ENCODE assay signal across 8 cellular contexts in genomic region chr6:152642578-152643375, GRCh38. TPM values are rescaled to one million over a fixed set of nuclear protein-coding genes. Genes with fewer than 3 reads are reported as not detected.
DNase-seq lines count a peak whose midpoint lies in the region; ATAC-seq and TF ChIP-seq lines count a peak whose summit lies in the region.
"Had no signal": no experiment of that assay in that cellular context is flagged by ENCODE, and none has a peak within 500 bp of the region (broad histone marks: within the 10 kb centered on the region; RNA-seq: fewer than 3 reads in every experiment).

No MANE protein-coding gene starts in this region.

- DNase-seq in GDM1 (lab: John Stamatoyannopoulos, UW): peak; percentile 25
- DNase-seq in SHP77 (lab: John Stamatoyannopoulos, UW): peak; percentile 13 to 48
- peak in 9 of 10 donors; percentile 27 to 72 (median 52) for DNase-seq in dorsolateral prefrontal cortex
- peak; percentile 15 for DNase-seq in mesenchymal stem cell
- DNase-seq in NCI-H446 (lab: John Stamatoyannopoulos, UW): no peak
- DNase-seq: activated naive CD8-positive, alpha-beta T cell treated with anti-CD3 and anti-CD28 coated beads, Interleukin-2, amount 10 ng/mL, durations not matched to agents 7 days and 5 days had no signal

- no peak overlapping the region for H4K8ac ChIP-seq in mesenchymal stem cell (ENCODE audit: low read length)

- intact Hi-C loops in dorsolateral prefrontal cortex (cut with DNase I): loop anchor here in 1 of 2 donors (10.0 kb wide), 1 partner anchor 158 kb away; no protein-coding TSS in a partner anchor

- no peak overlapping the region for H2BK5ac ChIP-seq in mesenchymal stem cell (ENCODE audit: low read depth, low read length, poor library complexity, severe bottlenecking)

- TF ChIP-seq CTCF in dorsolateral prefrontal cortex (IDR thresholded peaks at IDR 0.05 in 54 of 56, conservative IDR thresholded peaks at IDR 0.05 in 2 of 56; ENCODE audit: low read depth in 1 of 56, partially characterized antibody in 56 of 56): peak in 54 of 56 donors; percentile 21 to 70 (median 48)

- no peak overlapping the region for H3K23ac ChIP-seq in mesenchymal stem cell (ENCODE audit: low read length in 2 of 2)

- WGBS in mesenchymal stem cell: 37% methylated on average over 8 of the region's 8 CpGs

- no peak overlapping the region for H3K9ac ChIP-seq in mesenchymal stem cell (ENCODE audit: low read length)

- peak overlapping the region in 1 of 59 donors; percentile 2 for H3K27ac ChIP-seq in dorsolateral prefrontal cortex
- H3K27ac ChIP-seq in mesenchymal stem cell (ENCODE audit: low read length, poor library complexity, severe bottlenecking): no peak overlapping the region

- no peaks in the 10 kb centered on the region for H3K27me3 ChIP-seq in dorsolateral prefrontal cortex
- H3K27me3 ChIP-seq in mesenchymal stem cell (ENCODE audit: control insufficient read depth in 1 of 2, insufficient read depth in 1 of 2, low read length in 2 of 2): peaks cover 2 to 16% of the 10 kb centered on the region in 2 experiments

- no peak overlapping the region for H3K4me3 ChIP-seq in dorsolateral prefrontal cortex
- H3K4me3 ChIP-seq in mesenchymal stem cell (ENCODE audit: insufficient read depth in 1 of 2, low read depth in 1 of 2, low read length in 2 of 2): no peak overlapping the region

- H3K79me1 ChIP-seq in mesenchymal stem cell (replicated peaks; ENCODE audit: low read length, poor library complexity, severe bottlenecking): no peaks in the 10 kb centered on the region

- H2AFZ ChIP-seq in mesenchymal stem cell (ENCODE audit: low read depth, low read length): no peak overlapping the region

- ATAC-seq in GM19397 (IDR thresholded peaks at IDR 0.05; ENCODE audit: unreplicated experiment): peak; percentile 84
- peak; percentile 97 for ATAC-seq in HG03520 (IDR thresholded peaks at IDR 0.05; ENCODE audit: unreplicated experiment)

- H3K36me3 ChIP-seq in mesenchymal stem cell (ENCODE audit: control insufficient read depth in 1 of 2, insufficient read depth in 2 of 2, low read depth in 1 of 2, low read length in 2 of 2): no peaks in the 10 kb centered on the region

- no peak overlapping the region for H2BK15ac ChIP-seq in mesenchymal stem cell (ENCODE audit: low read depth, poor library complexity, severe bottlenecking)

- no peak overlapping the region for H3K4me2 ChIP-seq in mesenchymal stem cell (ENCODE audit: low read length, poor library complexity, severe bottlenecking)

- H4K91ac ChIP-seq in mesenchymal stem cell (ENCODE audit: low read length): no peak overlapping the region

- no peak overlapping the region for H2BK120ac ChIP-seq in mesenchymal stem cell (ENCODE audit: low read depth, low read length)

- H3K4ac ChIP-seq in mesenchymal stem cell (ENCODE audit: low read depth in 1 of 2, low read length in 2 of 2): no peak overlapping the region

- H2BK12ac ChIP-seq in mesenchymal stem cell (ENCODE audit: low read length in 2 of 2): no peak overlapping the region

- no peaks in the 10 kb centered on the region for H3K4me1 ChIP-seq in mesenchymal stem cell (ENCODE audit: control insufficient read depth, insufficient read depth, low read depth, low read length)

- no peak overlapping the region for H2AK5ac ChIP-seq in mesenchymal stem cell (ENCODE audit: low read length, severe bottlenecking)

- H3K9me3 ChIP-seq in mesenchymal stem cell (ENCODE audit: control insufficient read depth, low read length): no peaks in the 10 kb centered on the region

- no peak overlapping the region for H3K14ac ChIP-seq in mesenchymal stem cell (ENCODE audit: low read length in 2 of 2)

- H3K18ac ChIP-seq in mesenchymal stem cell (ENCODE audit: low read depth in 1 of 2, low read length in 2 of 2): no peak overlapping the region

RNA-seq across cellular contexts. Expression of gene SYNE1, which starts 5.6 kb away (rescaled TPM):
- total RNA-seq in dorsolateral prefrontal cortex: 100 to 1,000 TPM; 127 to 442 (median 306) TPM
- 15.3 TPM for polyA plus RNA-seq in mesenchymal stem cell (2013, experiment 1 of 2)
- polyA plus RNA-seq in mesenchymal stem cell (2013, experiment 2 of 2): 16.7 TPM

RNA-seq across cellular contexts. Expression of gene MYCT1, which starts 54.9 kb away (rescaled TPM):
- total RNA-seq in dorsolateral prefrontal cortex: 1 to 10 TPM; 1.4 to 8.0 (median 4.0) TPM
- polyA plus RNA-seq in mesenchymal stem cell (2013, experiment 1 of 2): 0.01 TPM
- 0.04 TPM for polyA plus RNA-seq in mesenchymal stem cell (2013, experiment 2 of 2)
- total RNA-seq: activated naive CD8-positive, alpha-beta T cell treated with anti-CD3 and anti-CD28 coated beads, Interleukin-2, amount 10 ng/mL, durations not matched to agents 7 days and 5 days had no signal

Comparison
In these comparisons a context has a peak if more than half of its experiments do, and no peak if none do; other contexts are left out.
1. DNase-seq: peak in GDM1 (single experiment), SHP77 (2 of 2), dorsolateral prefrontal cortex (9 of 10) and mesenchymal stem cell (single experiment); none in NCI-H446 (0 of 2).